Comparison of ENCODE assay signal across 3 cellular contexts in genomic region chr1:195903203-195903602, GRCh38.
A peak's percentile ranks its signal among the peaks of the same experiment; 100 is the strongest.
TF ChIP-seq lines count a peak whose summit lies in the region.

No MANE protein-coding gene starts in this region.

TF ChIP-seq in SK-N-SH treated with all-trans-retinoic acid at 6 μM for 48 hours, 23 proteins besides CTCF, POLR2A, EP300 and RAD21 (continued from another document):
- TF ChIP-seq CREB5 (CRISPR knock-in tag; IDR thresholded peaks at IDR 0.05; ENCODE audit: low read depth) (no peak), POU6F1 (CRISPR knock-in tag; IDR thresholded peaks at IDR 0.05; ENCODE audit: borderline replicate concordance, low read depth) (no peak), TOX (CRISPR knock-in tag; IDR thresholded peaks at IDR 0.05; ENCODE audit: borderline replicate concordance) (0 out of 2 replicates have a peak, but pooled peaks have one; percentile 30)
TF ChIP-seq in SK-N-SH treated with all-trans-retinoic acid at 6 μM for 48 hours: peak in this region for 2.

TF ChIP-seq in SK-N-SH, 30 proteins besides CTCF, POLR2A, EP300 and RAD21 (continued from another document):
- no peak for TF ChIP-seq IRF3 (IDR thresholded peaks at IDR 0.05; ENCODE audit: low read depth, low read length)
- no peak for TF ChIP-seq RFX5 (IDR thresholded peaks at IDR 0.05; ENCODE audit: low read length)
- TF ChIP-seq NRF1 (IDR thresholded peaks at IDR 0.05; ENCODE audit: low read depth, low read length) = no peak
- no peak for TF ChIP-seq JUND (IDR thresholded peaks at IDR 0.05)
- TF ChIP-seq MEF2A (IDR thresholded peaks at IDR 0.05; ENCODE audit: borderline replicate concordance, low read depth) = no peak
- TF ChIP-seq GABPA (IDR thresholded peaks at IDR 0.05; ENCODE audit: low read depth) = no peak
- no peak for TF ChIP-seq REST (IDR thresholded peaks at IDR 0.05; ENCODE audit: low read depth, low read length)
- TF ChIP-seq TAF1 (IDR thresholded peaks at IDR 0.05; ENCODE audit: borderline replicate concordance, low read depth, low read length) = no peak
- TF ChIP-seq PBX3 (IDR thresholded peaks at IDR 0.05) = no peak
- no peak for TF ChIP-seq CHD2 (IDR thresholded peaks at IDR 0.05; ENCODE audit: low read length, partially characterized antibody)
- no peak for TF ChIP-seq POLR2AphosphoS5 (IDR thresholded peaks at IDR 0.05; ENCODE audit: low read depth, low read length)
- no peak for TF ChIP-seq ZBTB33 (IDR thresholded peaks at IDR 0.05; ENCODE audit: borderline replicate concordance, low read depth)
- TF ChIP-seq ELF1 (IDR thresholded peaks at IDR 0.05) = no peak

TF ChIP-seq in K562, 482 proteins besides CTCF, POLR2A, EP300 and RAD21 (continued from another document):
- TF ChIP-seq ZNF592 (IDR thresholded peaks at IDR 0.05) = 0 out of 2 replicates have a peak, but pooled peaks have one; percentile 12
- no peak for TF ChIP-seq DACH1 (IDR thresholded peaks at IDR 0.05; ENCODE audit: partially characterized antibody)
- TF ChIP-seq ADNP (tag; IDR thresholded peaks at IDR 0.05) = no peak
- peak; percentile 54 for TF ChIP-seq CBFA2T3 (IDR thresholded peaks at IDR 0.05)
- no peak for TF ChIP-seq ZFP91 (CRISPR knock-in tag; IDR thresholded peaks at IDR 0.05)
- TF ChIP-seq POLR2AphosphoS2 (IDR thresholded peaks at IDR 0.05; ENCODE audit: low read length) = no peak
- TF ChIP-seq NRF1 (conservative IDR thresholded peaks at IDR 0.05 in 1 of 2, IDR thresholded peaks at IDR 0.05 in 1 of 2) = no peak
- TF ChIP-seq CEBPB (tag; IDR thresholded peaks at IDR 0.05) = peak; percentile 16; the same call in 1 of the 2 replicates
- TF ChIP-seq FOXK1 (CRISPR knock-in tag; IDR thresholded peaks at IDR 0.05; ENCODE audit: borderline replicate concordance) = no peak
- TF ChIP-seq ILK (tag; IDR thresholded peaks at IDR 0.05; ENCODE audit: borderline replicate concordance, low read depth) = no peak
- no peak for TF ChIP-seq CSDE1 (IDR thresholded peaks at IDR 0.05)
- TF ChIP-seq GTF2B (IDR thresholded peaks at IDR 0.05; ENCODE audit: extremely low read depth, insufficient read length) = no peak
- TF ChIP-seq ZNF395 (CRISPR knock-in tag; IDR thresholded peaks at IDR 0.05) = no peak
- peak; percentile 12; the same call in 1 of the 2 replicates for TF ChIP-seq ARID1B (IDR thresholded peaks at IDR 0.05)
- no peak for TF ChIP-seq ZNF347 (CRISPR knock-in tag; IDR thresholded peaks at IDR 0.05; ENCODE audit: low read depth)
- TF ChIP-seq ZNF551 (CRISPR knock-in tag; IDR thresholded peaks at IDR 0.05) = no peak
- no peak for TF ChIP-seq ZBTB43 (CRISPR knock-in tag; IDR thresholded peaks at IDR 0.05)
- no peak for TF ChIP-seq DPF2 (IDR thresholded peaks at IDR 0.05)
